Comparison of ENCODE assay signal across 8 cellular contexts in genomic region chr19:49127674-49128544, GRCh38. TPM values are rescaled to one million over a fixed set of nuclear protein-coding genes. Genes with fewer than 3 reads are reported as not detected.
DNase-seq lines count a peak whose midpoint lies in the region; ATAC-seq and TF ChIP-seq lines count a peak whose summit lies in the region.

No MANE protein-coding gene starts in this region.

- H3K9me3 Mint-ChIP-seq in activated naive CD8-positive, alpha-beta T cell (ENCODE audit: low read depth): no peaks in the 10 kb centered on the region

- H3K4me1 Mint-ChIP-seq in activated naive CD8-positive, alpha-beta T cell (ENCODE audit: low read depth): peaks cover 13% of the 10 kb centered on the region

- no peaks in the 10 kb centered on the region for H3K9me3 ChIP-seq in parathyroid adenoma (ENCODE audit: control insufficient read depth, low read length)
- no peaks in the 10 kb centered on the region for H3K9me3 ChIP-seq in tibial artery

- CTCF ChIA-PET in GM10248 (lab: Yijun Ruan, JAX): interaction anchor here (0.8 to 3.9 kb wide), 9 partner anchors 10 to 71 kb away, joined by 3 to 31 read pairs (median 9); partner anchors contain the start of gene LIN7B

- POLR2A ChIA-PET in GM10248 (lab: Yijun Ruan, JAX): interaction anchor here (0.6 to 0.7 kb wide), 3 partner anchors 14 to 381 kb away, joined by 4 to 7 read pairs (median 6); partner anchors contain the start of genes IZUMO1 and LIN7B

- H2AFZ ChIP-seq in parathyroid adenoma: peak overlapping the region; percentile 97

- H3K4me3 ChIP-seq in parathyroid adenoma (ENCODE audit: low read depth, low read length) (peak overlapping the region; percentile 31), tibial artery (peak overlapping the region; percentile 20 to 50)

- intact Hi-C loops in Right ventricle myocardium inferior (cut with DNase I) (loop anchor here (1.0 kb wide), 1 partner anchor 15 kb away; no protein-coding TSS in a partner anchor), tibial artery (cut with DNase I; ENCODE audit: low total_unique reads) (no loop called here)

- H3K27ac ChIP-seq in parathyroid adenoma (peak overlapping the region; percentile 62), tibial artery (peak overlapping the region; percentile 44 to 68)

- peak overlapping the region; percentile 91 for H3K4me3 Mint-ChIP-seq in activated naive CD8-positive, alpha-beta T cell

- peak; percentile 89 for ATAC-seq in HG02610 (IDR thresholded peaks at IDR 0.05; ENCODE audit: unreplicated experiment)
- ATAC-seq in SK-N-SH treated with all-trans-retinoic acid at 6 μM for 48 hours: peak; percentile 97
- peak; percentile 98 for ATAC-seq in Right ventricle myocardium inferior

- DNase-seq in GM10248 (ENCODE audit: extremely low spot score): peak; percentile 99
- DNase-seq in NCI-H1092 (lab: John Stamatoyannopoulos, UW): peak; percentile 83
- peak; percentile 96 for DNase-seq in Right ventricle myocardium inferior (ENCODE audit: missing footprints)
- peak; percentile 94 to 98 for DNase-seq in tibial artery

- H3K27me3 ChIP-seq in parathyroid adenoma (ENCODE audit: control insufficient read depth, insufficient read depth, low read length) (no peaks in the 10 kb centered on the region), tibial artery (peaks cover 0 to under 1% of the 10 kb centered on the region in 2 donors)

- peak overlapping the region; percentile 78 for H3K4me2 ChIP-seq in parathyroid adenoma (ENCODE audit: low read length)

- TF ChIP-seq CTCF in GM10248 (IDR thresholded peaks at IDR 0.05; ENCODE audit: control extremely low read depth, extremely low read depth, low read depth, missing control alignments) (no peak), parathyroid adenoma (IDR thresholded peaks at IDR 0.05) (peak; percentile 36), tibial artery (IDR thresholded peaks at IDR 0.05) (peak; percentile 20 to 29)

- peak overlapping the region; percentile 87 for H3K27ac Mint-ChIP-seq in activated naive CD8-positive, alpha-beta T cell

- H3K36me3 ChIP-seq in parathyroid adenoma (ENCODE audit: control insufficient read depth, insufficient read depth, low read length) (no peaks in the 10 kb centered on the region), tibial artery (no peaks in the 10 kb centered on the region)

- H3K9ac ChIP-seq in parathyroid adenoma: no peak overlapping the region

- peaks cover 2% of the 10 kb centered on the region for H3K4me1 ChIP-seq in parathyroid adenoma
- H3K4me1 ChIP-seq in tibial artery: peaks cover 0 to 22% (median 11%) of the 10 kb centered on the region in 4 donors

- no peaks in the 10 kb centered on the region for H3K27me3 Mint-ChIP-seq in activated naive CD8-positive, alpha-beta T cell

- H3K36me3 Mint-ChIP-seq in activated naive CD8-positive, alpha-beta T cell: no peaks in the 10 kb centered on the region

- H3K79me2 ChIP-seq in parathyroid adenoma: peaks cover 2% of the 10 kb centered on the region

TF ChIP-seq in SK-N-SH treated with all-trans-retinoic acid at 6 μM for 48 hours, 23 proteins besides CTCF, POLR2A, EP300 and RAD21:
- TF ChIP-seq TSHZ2 (CRISPR knock-in tag; IDR thresholded peaks at IDR 0.05): peak; percentile 61; the same call in 1 of the 2 replicates
- 0 out of 2 replicates have a peak, but pooled peaks have one; percentile 23 for TF ChIP-seq GLIS3 (CRISPR knock-in tag; IDR thresholded peaks at IDR 0.05)
- TF ChIP-seq ZFP3 (CRISPR knock-in tag; IDR thresholded peaks at IDR 0.05): no peak; the same call in 1 of the 2 replicates
- no peak for TF ChIP-seq TCF4 (CRISPR knock-in tag; IDR thresholded peaks at IDR 0.05; ENCODE audit: borderline replicate concordance)
- TF ChIP-seq ESRRG (CRISPR knock-in tag; IDR thresholded peaks at IDR 0.05): no peak
- TF ChIP-seq ZNF565 (CRISPR knock-in tag; conservative IDR thresholded peaks at IDR 0.05; ENCODE audit: low read depth): peak; percentile 64; the same call in 1 of the 2 replicates
- TF ChIP-seq CSDC2 (CRISPR knock-in tag; IDR thresholded peaks at IDR 0.05): peak; percentile 93
- no peak for TF ChIP-seq POU6F1 (CRISPR knock-in tag; IDR thresholded peaks at IDR 0.05; ENCODE audit: borderline replicate concordance, low read depth)
- TF ChIP-seq ZFP30 (CRISPR knock-in tag; IDR thresholded peaks at IDR 0.05): no peak
- TF ChIP-seq ARNTL (CRISPR knock-in tag; IDR thresholded peaks at IDR 0.05; ENCODE audit: borderline replicate concordance, low read depth): no peak
- no peak for TF ChIP-seq ZNF8 (CRISPR knock-in tag; IDR thresholded peaks at IDR 0.05)
- no peak for TF ChIP-seq PATZ1 (CRISPR knock-in tag; IDR thresholded peaks at IDR 0.05; ENCODE audit: borderline replicate concordance)
- no peak for TF ChIP-seq SNAI2 (CRISPR knock-in tag; IDR thresholded peaks at IDR 0.05)

RNA-seq across cellular contexts. Expression of gene PPFIA3, which starts 8.6 kb away (rescaled TPM):
- total RNA-seq in Right ventricle myocardium inferior: 4.1 TPM

RNA-seq across cellular contexts. Expression of gene C19orf73, which starts 9.0 kb away (rescaled TPM):
- total RNA-seq in Right ventricle myocardium inferior: 1.8 TPM

RNA-seq across cellular contexts. Expression of gene LIN7B, which starts 13.7 kb away (rescaled TPM):
- 21.1 TPM for total RNA-seq in Right ventricle myocardium inferior

RNA-seq across cellular contexts. Expression of gene HRC, which starts 27.3 kb away (rescaled TPM):
- total RNA-seq in Right ventricle myocardium inferior: 843 TPM

RNA-seq across cellular contexts. Expression of gene TRPM4, which starts 29.7 kb away (rescaled TPM):
- 28.5 TPM for total RNA-seq in Right ventricle myocardium inferior

Comparison
In these comparisons a context has a peak if more than half of its experiments do, and no peak if none do; other contexts are left out.
1. Peak in every context shown above with its lines: DNase-seq, ATAC-seq, H3K4me3 ChIP-seq and H3K27ac ChIP-seq.